ENCODE assay signal across 24 cellular contexts in genomic region chr12:21541773-21542172, GRCh38. TPM values are rescaled to one million over a fixed set of nuclear protein-coding genes. Genes with fewer than 3 reads are reported as not detected.
"Had no signal": no experiment of that assay in that cellular context is flagged by ENCODE, and none has a peak within 500 bp of the region (broad histone marks: within the 10 kb centered on the region; RNA-seq: fewer than 3 reads in every experiment).

No MANE protein-coding gene starts in this region.

- H3K27me3 ChIP-seq: breast epithelium, neutrophil, right lobe of liver, testis, transverse colon had no signal

- H3K4me3 ChIP-seq: breast epithelium, right lobe of liver, testis, transverse colon had no signal

- H3K27ac ChIP-seq: breast epithelium, neutrophil, right lobe of liver, testis, transverse colon had no signal

- H3K36me3 ChIP-seq: breast epithelium, neutrophil, transverse colon had no signal

- H3K9me3 ChIP-seq: breast epithelium, neutrophil, right lobe of liver, testis, transverse colon had no signal

- ATAC-seq: activated CD8-positive, alpha-beta T cell treated with anti-CD3 and anti-CD28 coated beads for 36 hours; activated T-cell treated with anti-CD3 and anti-CD28 coated beads, Interleukin-2, amount 50 U/mL, for 4 hours; activated T-helper 17 cell treated with anti-CD3 and anti-CD28 coated beads, Interleukin-2, amount 50 U/mL, for 72 hours; esophagus mucosa; left cardiac atrium; right lobe of liver had no signal

- H3K4me1 ChIP-seq: breast epithelium, right lobe of liver, testis, transverse colon had no signal

- DNase-seq: activated CD4-positive, alpha-beta T cell treated with anti-CD3 and anti-CD28 coated beads for 1 hour; activated CD4-positive, alpha-beta T cell treated with anti-CD3 and anti-CD28 coated beads, Interleukin-2, amount 10 ng/mL, durations not matched to agents 7 days and 5 days; activated CD8-positive, alpha-beta T cell treated with anti-CD3 and anti-CD28 coated beads for 36 hours; activated gamma-delta T cell treated with Interleukin-2 at 50 U/mL for 16 hours; activated T-cell treated with anti-CD3 and anti-CD28 coated beads, Interleukin-2, amount 50 U/mL, for 4 hours; central memory CD4-positive, alpha-beta T cell; endodermal cell; foreskin fibroblast; head of caudate nucleus; hippocampal formation; left cardiac atrium; naive B cell; nephron progenitor cell; right lobe of liver; stimulated activated CD4-positive, alpha-beta T cell treated with anti-CD3 and anti-CD28 coated beads, Interleukin-2, amount 100 ng/mL, for 48 hours; stimulated activated naive CD4-positive, alpha-beta T cell treated with Interleukin-2 at 50 U/mL for 16 hours; testis; transverse colon had no signal

RNA-seq across cellular contexts. Expression of gene SPX, which starts 15.7 kb away (rescaled TPM):
- total RNA-seq: mesothelial cell of epicardium, posterior vena cava, transverse colon had no signal
